Comparison of ENCODE assay signal across 8 cellular contexts in genomic region chr6:37499433-37500293, GRCh38. TPM values are rescaled to one million over a fixed set of nuclear protein-coding genes. Genes with fewer than 3 reads are reported as not detected.
DNase-seq lines count a peak whose midpoint lies in the region; ATAC-seq and TF ChIP-seq lines count a peak whose summit lies in the region.

TSS of gene CCDC167 (minus strand) at chr6:37499893. CDS start at chr6:37499863, 30 bp downstream.

- in situ Hi-C loops in GM18951 (cut with MboI; ENCODE audit: low sequenced_read_pairs, unreplicated experiment) (loop anchor here (10.0 to 25.0 kb wide), 2 partner anchors 55 to 188 kb away; partner anchors contain the start of gene MDGA1), mammary epithelial cell (cut with MboI; ENCODE audit: low sequenced_read_pairs in 2 of 2) (no loop called here)

- TF ChIP-seq CTCF in WI38 (IDR thresholded peaks at IDR 0.05; ENCODE audit: low read depth, low read length): no peak
- no peak for TF ChIP-seq CTCF in mammary epithelial cell (conservative IDR thresholded peaks at IDR 0.05 in 1 of 2, IDR thresholded peaks at IDR 0.05 in 1 of 2; ENCODE audit: extremely low read depth in 1 of 2, insufficient read depth in 1 of 2, low read depth in 1 of 2, low read length in 2 of 2)
- TF ChIP-seq CTCF in smooth muscle cell (IDR thresholded peaks at IDR 0.05; ENCODE audit: borderline replicate concordance, insufficient read depth, poor library complexity, severe bottlenecking): no peak

- peak within 1 kb of the TSS; percentile 76 for H3K4me3 ChIP-seq in WI38 (ENCODE audit: low read depth, low read length)
- peak within 1 kb of the TSS; percentile 62 to 81 (median 72) for H3K4me3 ChIP-seq in mammary epithelial cell (replicated peaks in 1 of 3; ENCODE audit: insufficient read depth in 1 of 3, low read depth in 2 of 3, low read length in 3 of 3)
- H3K4me3 ChIP-seq in smooth muscle cell: peak within 1 kb of the TSS; percentile 67

- H3K9ac ChIP-seq in mammary epithelial cell (ENCODE audit: insufficient read depth, low read length): peak within 1 kb of the TSS; percentile 83
- peak within 1 kb of the TSS; percentile 66 for H3K9ac ChIP-seq in smooth muscle cell (ENCODE audit: low read depth)

- no peaks in the 10 kb centered on the region for H3K9me3 ChIP-seq in mammary epithelial cell (replicated peaks; ENCODE audit: insufficient read depth, low read length)
- H3K9me3 ChIP-seq in smooth muscle cell (replicated peaks; ENCODE audit: low read depth): no peaks in the 10 kb centered on the region

- CTCF ChIA-PET in mammary epithelial cell (lab: Charles Lee; ENCODE audit: low non-redundant PET): interaction anchor here (0.8 kb wide), 1 partner anchor 38 kb away, joined by 13 read pairs; no protein-coding TSS in a partner anchor

- H3K36me3 ChIP-seq in mammary epithelial cell (ENCODE audit: insufficient read depth, low read length): no peaks in the 10 kb centered on the region
- no peaks in the 10 kb centered on the region for H3K36me3 ChIP-seq in smooth muscle cell (ENCODE audit: low read depth)

- no peaks in the 10 kb centered on the region for H3F3A ChIP-seq in smooth muscle cell (ENCODE audit: low read depth)

- DNase-seq in AG08396 (ENCODE audit: low spot score) (peak; percentile 98), NCI-H226 (peak; percentile 93), mammary epithelial cell (peak; percentile 97), iPS-NIHi11 (ENCODE audit: low spot score) (peak; percentile 94), smooth muscle cell (lab: John Stamatoyannopoulos, UW; ENCODE audit: unreplicated experiment) (peak; percentile 86)

- H3K4me1 ChIP-seq in mammary epithelial cell (ENCODE audit: insufficient read depth, low read length) (peaks cover 7% of the 10 kb centered on the region), smooth muscle cell (ENCODE audit: low read depth) (peaks cover 8% of the 10 kb centered on the region)

- H3K27me3 ChIP-seq in mammary epithelial cell (ENCODE audit: insufficient read depth, low read length) (no peaks in the 10 kb centered on the region), smooth muscle cell (ENCODE audit: low read depth) (no peaks in the 10 kb centered on the region)

- WGBS in mammary epithelial cell (ENCODE audit: low coverage, missing lambda C conversion rate): 4% methylated on average over 28 of the region's 38 CpGs
- WGBS in smooth muscle cell (ENCODE audit: low lambda C conversion rate): 2% methylated on average over 35 of the region's 38 CpGs

- peak within 1 kb of the TSS; percentile 87 for H2AFZ ChIP-seq in mammary epithelial cell (ENCODE audit: low read depth, low read length)
- H2AFZ ChIP-seq in smooth muscle cell (ENCODE audit: low read depth): peak within 1 kb of the TSS; percentile 77

- BruUV-seq in mammary epithelial cell (replicated peaks; lab: Mats Ljungman, UMichigan): no TSS peak

- H4K20me1 ChIP-seq in mammary epithelial cell (ENCODE audit: insufficient read depth, low read length) (no peaks in the 10 kb centered on the region), smooth muscle cell (ENCODE audit: low read depth) (peaks cover 10% of the 10 kb centered on the region)

- H3K79me2 ChIP-seq in mammary epithelial cell (ENCODE audit: insufficient read depth, low read length): no peaks in the 10 kb centered on the region
- H3K79me2 ChIP-seq in smooth muscle cell (ENCODE audit: low read depth): no peaks in the 10 kb centered on the region

- intact Hi-C loops in mammary epithelial cell (cut with micrococcal nuclease): no loop called here

- TF ChIP-seq POLR2A in GM18951 (IDR thresholded peaks at IDR 0.05; ENCODE audit: extremely low read depth, insufficient read depth, insufficient read length): peak; percentile 54

- H3K4me2 ChIP-seq in mammary epithelial cell (ENCODE audit: insufficient read depth, low read depth, low read length) (peak within 1 kb of the TSS; percentile 66), smooth muscle cell (peak within 1 kb of the TSS; percentile 87)

- H3K27ac ChIP-seq in mammary epithelial cell (ENCODE audit: insufficient read depth, low read depth, low read length) (peak within 1 kb of the TSS; percentile 74), smooth muscle cell (ENCODE audit: low read depth) (no peak within 1 kb of the TSS)

- ATAC-seq in HG03196 (IDR thresholded peaks at IDR 0.05; ENCODE audit: unreplicated experiment): peak; percentile 83

- dilution Hi-C loops in mammary epithelial cell (cut with HindIII; ENCODE audit: low sequenced_read_pairs): no loop called here

RNA-seq across cellular contexts. Expression of gene CCDC167, which starts in this region (rescaled TPM):
- total RNA-seq in mammary epithelial cell (10 to 100 TPM; 13.2 to 13.3 TPM), smooth muscle cell (56.8 and 81.0 TPM in 2 replicates)
- polyA plus RNA-seq in mammary epithelial cell (44.3 TPM), smooth muscle cell (98.2 and 114 TPM in 2 replicates)
- 14.6 TPM for polyA minus RNA-seq in mammary epithelial cell
